In genomic region chr7:135808206-135808605, GRCh38 we compare ENCODE assay signal across 1 cellular context.
TF ChIP-seq lines count a peak whose summit lies in the region.

No MANE protein-coding gene starts in this region.

TF ChIP-seq in HEK293, 187 proteins besides CTCF, POLR2A, EP300 and RAD21 (continued from another document):
- 0 out of 2 replicates have a peak, but pooled peaks have one; percentile 19 for TF ChIP-seq ZNF518A (tag by site-specific recombination; conservative IDR thresholded peaks at IDR 0.05; ENCODE audit: low read depth)
TF ChIP-seq in HEK293: peak in this region for 1.
